9 cellular contexts compared by ENCODE assay signal in the genomic region with DNA sequence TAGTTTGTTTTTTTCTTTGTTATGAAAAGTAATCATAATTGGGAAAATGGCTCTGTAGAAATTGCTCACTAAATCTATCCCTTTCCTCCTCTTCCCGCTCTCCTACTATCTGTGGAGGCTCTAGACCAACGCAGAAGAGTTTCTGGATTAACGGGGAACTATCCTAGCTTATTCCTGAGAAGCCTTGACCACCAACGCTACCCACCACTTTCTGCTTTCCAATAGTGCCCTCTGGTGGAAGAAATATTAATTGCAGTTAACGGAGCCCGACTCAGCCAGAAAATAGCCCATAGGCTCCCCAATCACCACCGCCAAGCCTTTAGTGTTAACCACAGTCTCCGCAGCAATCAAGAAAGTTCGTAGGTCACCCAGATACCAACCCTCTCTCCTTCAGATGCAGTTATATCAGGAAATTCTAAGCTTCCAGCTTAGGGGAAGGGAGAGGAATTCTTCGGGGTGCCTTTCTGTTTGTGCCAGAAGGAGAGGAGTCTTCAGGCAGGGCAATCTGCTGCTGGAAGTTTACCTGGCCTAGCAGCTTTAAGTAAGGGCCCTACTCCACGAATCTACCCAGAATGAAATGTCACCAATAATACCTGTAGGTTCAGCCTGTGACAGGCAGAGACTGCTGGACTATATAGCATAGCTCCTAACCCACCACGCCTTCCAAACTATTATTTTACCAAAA. TPM values are rescaled to one million over a fixed set of nuclear protein-coding genes. Genes with fewer than 3 reads are reported as not detected.
DNase-seq lines count a peak whose midpoint lies in the region; ATAC-seq and TF ChIP-seq lines count a peak whose summit lies in the region.
"Had no signal": no experiment of that assay in that cellular context is flagged by ENCODE, and none has a peak within 500 bp of the region (broad histone marks: within the 10 kb centered on the region; RNA-seq: fewer than 3 reads in every experiment).

No MANE protein-coding gene starts in this region.

- intact Hi-C loops in activated CD8-positive, alpha-beta T cell treated with anti-CD3 and anti-CD28 coated beads for 36 hours (cut with micrococcal nuclease), result loop anchor here (1.0 kb wide), 1 partner anchor 67 kb away; no protein-coding TSS in a partner anchor

- ATAC-seq in activated CD8-positive, alpha-beta T cell treated with anti-CD3 and anti-CD28 coated beads for 36 hours, result peak; percentile 69
- ATAC-seq in upper lobe of left lung (ENCODE audit: low FRiP score in 2 of 2) (peak; percentile 77 to 87), GM21447 (IDR thresholded peaks at IDR 0.05; ENCODE audit: unreplicated experiment) (no peak)

- peaks cover 4% of the 10 kb centered on the region for H3K4me1 Mint-ChIP-seq in activated CD8-positive, alpha-beta T cell treated with anti-CD3 and anti-CD28 coated beads for 36 hours (ENCODE audit: low read depth)

- no peak for TF ChIP-seq EP300 in upper lobe of left lung (IDR thresholded peaks at IDR 0.05)

- H3K36me3 Mint-ChIP-seq in activated CD8-positive, alpha-beta T cell treated with anti-CD3 and anti-CD28 coated beads for 36 hours (ENCODE audit: low read depth), result no peaks in the 10 kb centered on the region
- H3K36me3 Mint-ChIP-seq: IgD-negative memory B cell had no signal

- H3K9me3 ChIP-seq in upper lobe of left lung, result no peaks in the 10 kb centered on the region

- POLR2A ChIA-PET in activated CD8-positive, alpha-beta T cell treated with anti-CD3 and anti-CD28 coated beads for 36 hours (lab: Charles Lee), result no interaction called here

- no peak overlapping the region for H3K4me3 ChIP-seq in epithelial cell of proximal tubule (ENCODE audit: low read depth, low read length)
- no peak overlapping the region for H3K4me3 ChIP-seq in upper lobe of left lung

- no peaks in the 10 kb centered on the region for H3K27me3 ChIP-seq in upper lobe of left lung

- peaks cover 11% of the 10 kb centered on the region for H3K27me3 Mint-ChIP-seq in activated CD8-positive, alpha-beta T cell treated with anti-CD3 and anti-CD28 coated beads for 36 hours

- CTCF ChIA-PET in activated CD8-positive, alpha-beta T cell treated with anti-CD3 and anti-CD28 coated beads for 36 hours (lab: Charles Lee), result interaction anchor here (0.7 to 6.5 kb wide), 65 partner anchors 10 to 431 kb away, joined by 3 to 90 read pairs (median 4); a partner anchor contains a TSS

- TF ChIP-seq POLR2A in upper lobe of left lung (IDR thresholded peaks at IDR 0.05), result no peak

- no peaks in the 10 kb centered on the region for H3K36me3 ChIP-seq in upper lobe of left lung

- H3K27ac Mint-ChIP-seq in activated CD8-positive, alpha-beta T cell treated with anti-CD3 and anti-CD28 coated beads for 36 hours, result no peak overlapping the region
- H3K27ac Mint-ChIP-seq: IgD-negative memory B cell had no signal

- WGBS in upper lobe of left lung, 2 donors, result 16 to 19% methylated on average over 10 to 12 of the region's 12 CpGs

- H3K9me3 Mint-ChIP-seq in activated CD8-positive, alpha-beta T cell treated with anti-CD3 and anti-CD28 coated beads for 36 hours, result no peaks in the 10 kb centered on the region
- H3K9me3 Mint-ChIP-seq: IgD-negative memory B cell had no signal

- H3K27ac ChIP-seq in upper lobe of left lung, result no peak overlapping the region

- H3K4me1 ChIP-seq in upper lobe of left lung, result peaks cover 4 to 8% (median 6%) of the 10 kb centered on the region in 4 donors

- DNase-seq in C1 segment of cervical spinal cord (lab: John Stamatoyannopoulos, UW) (peak in 10 of 14 donors; percentile 0 to 32 (median 15)), H4 (ENCODE audit: low spot score) (peak; percentile 49), NCI-H748 (lab: John Stamatoyannopoulos, UW; ENCODE audit: unreplicated experiment) (peak; percentile 64), epithelial cell of proximal tubule (ENCODE audit: low read depth) (no peak), mucosa of gallbladder (ENCODE audit: low spot score) (peak; percentile 32), upper lobe of left lung (no peak)
- peak; percentile 58 for DNase-seq in activated CD8-positive, alpha-beta T cell treated with anti-CD3 and anti-CD28 coated beads for 36 hours

- no peak overlapping the region for H3K4me3 Mint-ChIP-seq in activated CD8-positive, alpha-beta T cell treated with anti-CD3 and anti-CD28 coated beads for 36 hours
- H3K4me3 Mint-ChIP-seq: IgD-negative memory B cell had no signal

- peak; percentile 91 for TF ChIP-seq CTCF in activated CD8-positive, alpha-beta T cell treated with anti-CD3 and anti-CD28 coated beads for 36 hours (IDR thresholded peaks at IDR 0.05)
- TF ChIP-seq CTCF in epithelial cell of proximal tubule (conservative IDR thresholded peaks at IDR 0.05; ENCODE audit: low read depth, low read length) (peak; percentile 75), upper lobe of left lung (IDR thresholded peaks at IDR 0.05) (peak; percentile 67 to 90 (median 76))

RNA-seq across cellular contexts. Expression of a gene that starts 23.0 kb away (rescaled TPM):
- total RNA-seq in H4 (2014; rRNA removed; shearing (Covaris generic)), result 1.9 and 5.0 TPM in 2 replicates
- 10 to 100 TPM; 24.3 to 28.4 TPM for total RNA-seq in activated CD8-positive, alpha-beta T cell treated with anti-CD3 and anti-CD28 coated beads for 36 hours
- total RNA-seq in epithelial cell of proximal tubule (6.9 and 7.0 TPM in 2 replicates), mucosa of gallbladder (23.1 TPM), upper lobe of left lung (10 to 100 TPM; 23.1 to 78.6 (median 32.7) TPM)

Comparison
In these comparisons a context has a peak if more than half of its experiments do, and no peak if none do; other contexts are left out.
1. DNase-seq: peak in C1 segment of cervical spinal cord (10 of 14), H4 (single experiment), NCI-H748 (single experiment), activated CD8-positive, alpha-beta T cell treated with anti-CD3 and anti-CD28 coated beads for 36 hours (single experiment) and mucosa of gallbladder (single experiment); none in epithelial cell of proximal tubule (single experiment) and upper lobe of left lung (0 of 2).
2. Peak in every context shown above with its lines, with median percentiles within 50 percentile points of each other: CTCF ChIP-seq.